In the genomic region with DNA sequence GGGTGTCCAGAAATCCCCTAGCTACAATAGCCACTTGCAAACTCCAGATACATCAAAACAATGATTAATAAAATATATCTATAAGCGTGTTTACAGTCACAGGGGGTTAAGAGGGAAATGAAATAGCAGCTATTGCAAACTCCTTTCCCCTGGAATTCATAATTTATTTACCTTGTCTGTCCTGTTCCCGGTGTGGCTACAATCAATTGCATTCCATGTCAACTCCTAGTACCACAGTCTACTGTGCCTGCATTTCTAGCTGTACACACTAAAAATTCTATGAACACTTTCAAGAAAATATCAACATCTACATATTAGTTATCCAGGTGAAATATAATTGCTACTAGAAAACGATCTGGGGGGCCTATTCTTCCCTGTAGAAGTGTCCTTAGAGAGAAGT, we compare ENCODE assay signal across 31 cellular contexts.
"Had no signal": no experiment of that assay in that cellular context is flagged by ENCODE, and none has a peak within 500 bp of the region (broad histone marks: within the 10 kb centered on the region; RNA-seq: fewer than 3 reads in every experiment).

No MANE protein-coding gene starts in this region.

- H3K9me3 ChIP-seq: ascending aorta, breast epithelium had no signal

- H3K27me3 ChIP-seq: ascending aorta, brain microvascular endothelial cell, breast epithelium had no signal

- H3K27ac ChIP-seq: ascending aorta, brain microvascular endothelial cell, breast epithelium, WERI-Rb-1 had no signal

- DNase-seq: activated CD4-positive, alpha-beta memory T cell treated with anti-CD3 and anti-CD28 coated beads, Interleukin-2, amount 10 ng/mL, durations not matched to agents 7 days and 5 days; activated CD4-positive, alpha-beta T cell treated with anti-CD3 and anti-CD28 coated beads for 1 hour; activated CD4-positive, alpha-beta T cell treated with anti-CD3 and anti-CD28 coated beads for 36 hours; activated CD4-positive, alpha-beta T cell treated with anti-CD3 and anti-CD28 coated beads for 48 hours; activated CD4-positive, alpha-beta T cell treated with anti-CD3 and anti-CD28 coated beads, Interleukin-2, amount 10 ng/mL, durations not matched to agents 7 days and 5 days; activated CD4-positive, alpha-beta T cell treated with anti-CD3 and anti-CD28 coated beads, Interleukin-2, amount 50 U/mL, for 48 hours; activated CD4-positive, CD25-positive, alpha-beta regulatory T cell; activated CD8-positive, alpha-beta memory T cell treated with anti-CD3 and anti-CD28 coated beads for 24 hours; activated CD8-positive, alpha-beta memory T cell treated with anti-CD3 and anti-CD28 coated beads, Interleukin-2, amount 10 ng/mL, durations not matched to agents 7 days and 5 days; activated CD8-positive, alpha-beta memory T cell treated with anti-CD3 and anti-CD28 coated beads, Interleukin-2, amount 50 U/mL, for 48 hours; activated CD8-positive, alpha-beta T cell treated with anti-CD3 and anti-CD28 coated beads, Interleukin-2, amount 10 ng/mL, durations not matched to agents 7 days and 5 days; activated effector memory CD4-positive, alpha-beta T cell treated with Interleukin-2 at 50 U/mL for 16 hours; activated gamma-delta T cell; activated naive CD4-positive, alpha-beta T cell treated with anti-CD3 and anti-CD28 coated beads, Interleukin-2, amount 10 ng/mL, durations not matched to agents 7 days and 5 days; activated naive CD4-positive, alpha-beta T cell treated with Interleukin-2 at 50 U/mL for 16 hours; activated naive CD8-positive, alpha-beta T cell treated with anti-CD3 and anti-CD28 coated beads, Interleukin-2, amount 10 ng/mL, durations not matched to agents 7 days and 5 days; activated naive CD8-positive, alpha-beta T cell treated with anti-CD3 and anti-CD28 coated beads, Interleukin-2, amount 50 U/mL, for 24 hours; activated T-cell treated with anti-CD3 and anti-CD28 coated beads, Interleukin-2, amount 50 U/mL, for 24 hours; activated T-cell treated with anti-CD3 and anti-CD28 coated beads, Interleukin-2, amount 50 U/mL, for 48 hours; amygdala; anterior cingulate cortex; brain microvascular endothelial cell; central memory CD4-positive, alpha-beta T cell; T-helper 1 cell; T-helper 2 cell; T-helper 9 cell; WERI-Rb-1 had no signal

- H3K36me3 ChIP-seq: ascending aorta, brain microvascular endothelial cell, breast epithelium, WERI-Rb-1 had no signal

- H3K4me1 ChIP-seq: ascending aorta, breast epithelium had no signal

- ATAC-seq: activated CD4-positive, alpha-beta T cell treated with anti-CD3 and anti-CD28 coated beads for 36 hours; activated CD4-positive, CD25-positive, alpha-beta regulatory T cell treated with anti-CD3 and anti-CD28 coated beads, Interleukin-2, amount 50 U/mL, for 24 hours; activated CD8-positive, alpha-beta memory T cell treated with anti-CD3 and anti-CD28 coated beads, Interleukin-2, amount 10 ng/mL, durations not matched to agents 7 days and 5 days; activated CD8-positive, alpha-beta T cell treated with anti-CD3 and anti-CD28 coated beads, Interleukin-2, amount 10 ng/mL, durations not matched to agents 7 days and 5 days; activated naive CD8-positive, alpha-beta T cell treated with anti-CD3 and anti-CD28 coated beads, Interleukin-2, amount 50 U/mL, for 24 hours; WTC11 had no signal

- H3K4me3 ChIP-seq: ascending aorta, breast epithelium had no signal
